ENCODE assay signal across 1 cellular context in genomic region chr12:52847335-52848102, GRCh38.
TF ChIP-seq lines count a peak whose summit lies in the region.

No MANE protein-coding gene starts in this region.

TF ChIP-seq in HEK293T, 16 proteins besides CTCF, POLR2A, EP300 and RAD21 (continued from another document):
- TF ChIP-seq PKNOX1 (IDR thresholded peaks at IDR 0.05) (no peak), TARDBP (IDR thresholded peaks at IDR 0.05) (no peak), FOXA1 (IDR thresholded peaks at IDR 0.05) (no peak), SP1 (IDR thresholded peaks at IDR 0.05) (no peak), LEF1 (IDR thresholded peaks at IDR 0.05; ENCODE audit: borderline replicate concordance) (no peak), CTBP1 (IDR thresholded peaks at IDR 0.05; ENCODE audit: borderline replicate concordance) (no peak), FOXM1 (IDR thresholded peaks at IDR 0.05; ENCODE audit: borderline replicate concordance) (no peak), HDGF (IDR thresholded peaks at IDR 0.05; ENCODE audit: borderline replicate concordance) (no peak), FOXK2 (IDR thresholded peaks at IDR 0.05) (no peak), SUZ12 (IDR thresholded peaks at IDR 0.05) (no peak), ZNF384 (IDR thresholded peaks at IDR 0.05) (no peak), BHLHE40 (IDR thresholded peaks at IDR 0.05; ENCODE audit: borderline replicate concordance) (no peak), ARNT (IDR thresholded peaks at IDR 0.05) (no peak), ELF4 (IDR thresholded peaks at IDR 0.05) (no peak)
